In the genomic region with DNA sequence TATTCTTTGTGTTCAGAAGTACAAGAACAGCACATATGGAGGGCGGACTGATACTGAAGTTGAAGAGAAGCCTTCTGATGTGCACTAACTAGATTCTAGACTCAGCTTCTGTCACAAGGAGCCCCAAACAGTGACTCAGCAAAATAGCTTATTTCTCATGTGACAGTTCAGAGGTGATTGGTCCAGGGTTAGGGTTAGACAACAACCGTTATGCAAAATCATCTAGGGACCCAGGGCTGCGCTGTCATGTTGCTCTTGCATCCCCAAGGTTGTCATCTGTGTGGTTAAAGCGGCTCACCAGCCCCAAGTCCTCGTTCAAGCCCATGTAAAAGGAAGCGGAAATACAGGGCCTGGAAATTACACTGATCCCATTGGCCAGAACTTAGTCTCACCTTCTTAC, we compare ENCODE assay signal across 2 cellular contexts. TPM values are rescaled to one million over a fixed set of nuclear protein-coding genes. Genes with fewer than 3 reads are reported as not detected.
"Had no signal": no experiment of that assay in that cellular context is flagged by ENCODE, and none has a peak within 500 bp of the region (broad histone marks: within the 10 kb centered on the region; RNA-seq: fewer than 3 reads in every experiment).

No MANE protein-coding gene starts in this region.

RNA-seq across cellular contexts. Expression of gene NPIPB9, which starts 30.1 kb away (rescaled TPM):
- total RNA-seq: GM23248, H7 had no signal
- polyA plus RNA-seq: GM23248 had no signal
